In the genomic region with DNA sequence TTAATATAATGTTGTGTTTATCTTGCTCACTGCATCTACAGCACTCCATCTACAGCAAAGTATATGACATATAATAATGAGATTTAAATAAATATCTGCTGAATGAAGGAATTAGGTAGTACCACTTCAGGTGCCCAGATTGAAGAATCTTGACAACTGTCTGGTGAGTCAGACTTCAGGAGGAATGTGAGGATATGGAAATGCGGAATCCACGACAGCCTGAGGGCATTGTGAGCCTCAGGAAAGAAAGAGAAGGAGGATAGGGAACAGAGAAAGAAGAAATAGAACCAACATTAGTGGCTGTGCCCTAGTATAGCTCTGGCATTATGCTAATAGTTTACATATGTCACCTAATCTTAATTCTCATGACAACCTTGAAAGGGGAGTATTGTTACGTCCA, we compare ENCODE assay signal across 17 cellular contexts.
DNase-seq lines count a peak whose midpoint lies in the region; ATAC-seq and TF ChIP-seq lines count a peak whose summit lies in the region.
"Had no signal": no experiment of that assay in that cellular context is flagged by ENCODE, and none has a peak within 500 bp of the region (broad histone marks: within the 10 kb centered on the region; RNA-seq: fewer than 3 reads in every experiment).

No MANE protein-coding gene starts in this region.

- H3K9me3 Mint-ChIP-seq in WTC11, result peaks cover 6% of the 10 kb centered on the region

- no peak overlapping the region for H3K9ac ChIP-seq in mesendoderm (ENCODE audit: low read length)

- no peak overlapping the region for H3K4ac ChIP-seq in mesendoderm (ENCODE audit: low read depth, low read length)

- no peak overlapping the region for H2BK120ac ChIP-seq in mesendoderm (ENCODE audit: low read depth, low read length)

- WGBS in mesendoderm (ENCODE audit: extremely low coverage, insufficient coverage, low lambda C conversion rate), result no CpG with 5 or more reads among the region's 3 CpGs

- H3K36me3 ChIP-seq in mesendoderm (ENCODE audit: control insufficient read depth, insufficient read depth, low read length), result no peaks in the 10 kb centered on the region

- H3K4me3 Mint-ChIP-seq in WTC11, result no peak overlapping the region
- H3K4me3 Mint-ChIP-seq: CD4-positive, alpha-beta T cell had no signal

- peak overlapping the region; percentile 5 for H3K18ac ChIP-seq in mesendoderm (ENCODE audit: low read length)

- CTCF ChIA-PET in WTC11 (lab: Charles Lee), result no interaction called here

- H3K27ac ChIP-seq in mesendoderm (ENCODE audit: low read depth, low read length), result no peak overlapping the region

- ATAC-seq in WTC11 (peak; percentile 65), GM21447 (IDR thresholded peaks at IDR 0.05; ENCODE audit: unreplicated experiment) (no peak), HG02885 (IDR thresholded peaks at IDR 0.05; ENCODE audit: poor library complexity, unreplicated experiment) (no peak), HG03571 (IDR thresholded peaks at IDR 0.05; ENCODE audit: unreplicated experiment) (no peak)

- H3K4me3 ChIP-seq in mesendoderm (ENCODE audit: low read length), result no peak overlapping the region

- no peaks in the 10 kb centered on the region for H3K79me1 ChIP-seq in mesendoderm (ENCODE audit: low read length)

- no peak overlapping the region for H3K23ac ChIP-seq in mesendoderm (ENCODE audit: low read length)

- H3K36me3 Mint-ChIP-seq in WTC11, result no peaks in the 10 kb centered on the region; the same call in 1 of the 2 replicates

- H2AK5ac ChIP-seq in mesendoderm (ENCODE audit: low read length), result no peak overlapping the region

- TF ChIP-seq CTCF in WTC11 (IDR thresholded peaks at IDR 0.05) (no peak), GM10266 (IDR thresholded peaks at IDR 0.05; ENCODE audit: control insufficient read depth, insufficient read depth, low read depth, missing control alignments) (no peak)

- no peak overlapping the region for H2BK15ac ChIP-seq in mesendoderm (replicated peaks; ENCODE audit: low read depth)

- no peak overlapping the region for H2BK5ac ChIP-seq in mesendoderm (ENCODE audit: low read length)

- H3K4me1 Mint-ChIP-seq in WTC11, result peaks cover 16% of the 10 kb centered on the region

- no peaks in the 10 kb centered on the region for H3K27me3 ChIP-seq in mesendoderm (ENCODE audit: insufficient read depth, low read length, poor library complexity)

- no peak overlapping the region for H4K5ac ChIP-seq in mesendoderm (ENCODE audit: low read length)

- no peak overlapping the region for H3K27ac Mint-ChIP-seq in WTC11
- H3K27ac Mint-ChIP-seq: CD4-positive, alpha-beta T cell had no signal

- POLR2A ChIA-PET in WTC11 (lab: Charles Lee), result no interaction called here

- H3K4me1 ChIP-seq in mesendoderm (ENCODE audit: control insufficient read depth, low read depth, low read length), result no peaks in the 10 kb centered on the region

- H3K56ac ChIP-seq in mesendoderm (ENCODE audit: low read length), result no peak overlapping the region

- no peak overlapping the region for H3K4me2 ChIP-seq in mesendoderm (ENCODE audit: low read length)

- no peaks in the 10 kb centered on the region for H3K79me2 ChIP-seq in mesendoderm (ENCODE audit: control insufficient read depth, insufficient read depth, low read length)

- H4K8ac ChIP-seq in mesendoderm (ENCODE audit: low read depth, low read length), result no peak overlapping the region

- DNase-seq in ELR (ENCODE audit: low read depth), result peak; percentile 75
- peak; percentile 86 for DNase-seq in NCI-H226
- no peak for DNase-seq in WTC11 (ENCODE audit: low spot score)
- DNase-seq in mesendoderm, result peak; percentile 78
- DNase-seq in GM10266 (ENCODE audit: extremely low spot score), result no peak
- DNase-seq: Caco-2; CD4-positive, alpha-beta T cell; H7; NCI-H1105 treated with DMSO at 0.1 percent for 48 hours; NCI-H1694; NCI-H2081 treated with DMSO at 0.1 percent for 48 hours; NCI-H748 treated with DMSO at 0.1 percent for 48 hours; NK-92 treated with Interleukin-12 subunit alpha and Interleukin-12 subunit beta, amount 100 ng/mL, for 24 hours; SIG-M5 had no signal

- H3K27me3 Mint-ChIP-seq in WTC11 (ENCODE audit: low read depth), result no peaks in the 10 kb centered on the region; the same call in 1 of the 2 replicates
- H3K27me3 Mint-ChIP-seq: CD4-positive, alpha-beta T cell had no signal

TF ChIP-seq in WTC11, 78 proteins besides CTCF, POLR2A, EP300 and RAD21 (continues in another document):
- no peak for TF ChIP-seq ZNF317 (CRISPR knock-in tag; IDR thresholded peaks at IDR 0.05; ENCODE audit: borderline replicate concordance, low read depth)
- TF ChIP-seq, protein P1, sequence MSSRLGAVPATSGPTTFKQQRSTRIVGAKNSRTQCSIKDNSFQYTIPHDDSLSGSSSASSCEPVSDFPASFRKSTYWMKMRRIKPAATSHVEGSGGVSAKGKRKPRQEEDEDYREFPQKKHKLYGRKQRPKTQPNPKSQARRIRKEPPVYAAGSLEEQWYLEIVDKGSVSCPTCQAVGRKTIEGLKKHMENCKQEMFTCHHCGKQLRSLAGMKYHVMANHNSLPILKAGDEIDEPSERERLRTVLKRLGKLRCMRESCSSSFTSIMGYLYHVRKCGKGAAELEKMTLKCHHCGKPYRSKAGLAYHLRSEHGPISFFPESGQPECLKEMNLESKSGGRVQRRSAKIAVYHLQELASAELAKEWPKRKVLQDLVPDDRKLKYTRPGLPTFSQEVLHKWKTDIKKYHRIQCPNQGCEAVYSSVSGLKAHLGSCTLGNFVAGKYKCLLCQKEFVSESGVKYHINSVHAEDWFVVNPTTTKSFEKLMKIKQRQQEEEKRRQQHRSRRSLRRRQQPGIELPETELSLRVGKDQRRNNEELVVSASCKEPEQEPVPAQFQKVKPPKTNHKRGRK (CRISPR knock-in tag; IDR thresholded peaks at IDR 0.05; ENCODE audit: borderline replicate concordance), result no peak
- TF ChIP-seq, protein P2, sequence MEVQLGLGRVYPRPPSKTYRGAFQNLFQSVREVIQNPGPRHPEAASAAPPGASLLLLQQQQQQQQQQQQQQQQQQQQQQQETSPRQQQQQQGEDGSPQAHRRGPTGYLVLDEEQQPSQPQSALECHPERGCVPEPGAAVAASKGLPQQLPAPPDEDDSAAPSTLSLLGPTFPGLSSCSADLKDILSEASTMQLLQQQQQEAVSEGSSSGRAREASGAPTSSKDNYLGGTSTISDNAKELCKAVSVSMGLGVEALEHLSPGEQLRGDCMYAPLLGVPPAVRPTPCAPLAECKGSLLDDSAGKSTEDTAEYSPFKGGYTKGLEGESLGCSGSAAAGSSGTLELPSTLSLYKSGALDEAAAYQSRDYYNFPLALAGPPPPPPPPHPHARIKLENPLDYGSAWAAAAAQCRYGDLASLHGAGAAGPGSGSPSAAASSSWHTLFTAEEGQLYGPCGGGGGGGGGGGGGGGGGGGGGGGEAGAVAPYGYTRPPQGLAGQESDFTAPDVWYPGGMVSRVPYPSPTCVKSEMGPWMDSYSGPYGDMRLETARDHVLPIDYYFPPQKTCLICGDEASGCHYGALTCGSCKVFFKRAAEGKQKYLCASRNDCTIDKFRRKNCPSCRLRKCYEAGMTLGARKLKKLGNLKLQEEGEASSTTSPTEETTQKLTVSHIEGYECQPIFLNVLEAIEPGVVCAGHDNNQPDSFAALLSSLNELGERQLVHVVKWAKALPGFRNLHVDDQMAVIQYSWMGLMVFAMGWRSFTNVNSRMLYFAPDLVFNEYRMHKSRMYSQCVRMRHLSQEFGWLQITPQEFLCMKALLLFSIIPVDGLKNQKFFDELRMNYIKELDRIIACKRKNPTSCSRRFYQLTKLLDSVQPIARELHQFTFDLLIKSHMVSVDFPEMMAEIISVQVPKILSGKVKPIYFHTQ (CRISPR knock-in tag; IDR thresholded peaks at IDR 0.05), result no peak
- no peak for TF ChIP-seq GTF2I (CRISPR knock-in tag; conservative IDR thresholded peaks at IDR 0.05)
- TF ChIP-seq TEAD1 (CRISPR knock-in tag; IDR thresholded peaks at IDR 0.05), result no peak
- TF ChIP-seq, protein P3, sequence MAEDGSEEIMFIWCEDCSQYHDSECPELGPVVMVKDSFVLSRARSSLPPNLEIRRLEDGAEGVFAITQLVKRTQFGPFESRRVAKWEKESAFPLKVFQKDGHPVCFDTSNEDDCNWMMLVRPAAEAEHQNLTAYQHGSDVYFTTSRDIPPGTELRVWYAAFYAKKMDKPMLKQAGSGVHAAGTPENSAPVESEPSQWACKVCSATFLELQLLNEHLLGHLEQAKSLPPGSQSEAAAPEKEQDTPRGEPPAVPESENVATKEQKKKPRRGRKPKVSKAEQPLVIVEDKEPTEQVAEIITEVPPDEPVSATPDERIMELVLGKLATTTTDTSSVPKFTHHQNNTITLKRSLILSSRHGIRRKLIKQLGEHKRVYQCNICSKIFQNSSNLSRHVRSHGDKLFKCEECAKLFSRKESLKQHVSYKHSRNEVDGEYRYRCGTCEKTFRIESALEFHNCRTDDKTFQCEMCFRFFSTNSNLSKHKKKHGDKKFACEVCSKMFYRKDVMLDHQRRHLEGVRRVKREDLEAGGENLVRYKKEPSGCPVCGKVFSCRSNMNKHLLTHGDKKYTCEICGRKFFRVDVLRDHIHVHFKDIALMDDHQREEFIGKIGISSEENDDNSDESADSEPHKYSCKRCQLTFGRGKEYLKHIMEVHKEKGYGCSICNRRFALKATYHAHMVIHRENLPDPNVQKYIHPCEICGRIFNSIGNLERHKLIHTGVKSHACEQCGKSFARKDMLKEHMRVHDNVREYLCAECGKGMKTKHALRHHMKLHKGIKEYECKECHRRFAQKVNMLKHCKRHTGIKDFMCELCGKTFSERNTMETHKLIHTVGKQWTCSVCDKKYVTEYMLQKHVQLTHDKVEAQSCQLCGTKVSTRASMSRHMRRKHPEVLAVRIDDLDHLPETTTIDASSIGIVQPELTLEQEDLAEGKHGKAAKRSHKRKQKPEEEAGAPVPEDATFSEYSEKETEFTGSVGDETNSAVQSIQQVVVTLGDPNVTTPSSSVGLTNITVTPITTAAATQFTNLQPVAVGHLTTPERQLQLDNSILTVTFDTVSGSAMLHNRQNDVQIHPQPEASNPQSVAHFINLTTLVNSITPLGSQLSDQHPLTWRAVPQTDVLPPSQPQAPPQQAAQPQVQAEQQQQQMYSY (CRISPR knock-in tag; IDR thresholded peaks at IDR 0.05), result no peak
- TF ChIP-seq CBFB (CRISPR knock-in tag; IDR thresholded peaks at IDR 0.05; ENCODE audit: low read depth), result no peak
- no peak for TF ChIP-seq GRHL2 (CRISPR knock-in tag; IDR thresholded peaks at IDR 0.05; ENCODE audit: insufficient replicate concordance, severe bottlenecking)

Comparison
In these comparisons a context has a peak if more than half of its experiments do, and no peak if none do; other contexts are left out.
1. DNase-seq: peak in ELR (single experiment), NCI-H226 (single experiment) and mesendoderm (single experiment); none in WTC11 (single experiment) and GM10266 (single experiment).